In genomic region chr17:67659028-67659427, GRCh38 we compare ENCODE assay signal across 14 cellular contexts.
"Had no signal": no experiment of that assay in that cellular context is flagged by ENCODE, and none has a peak within 500 bp of the region (broad histone marks: within the 10 kb centered on the region; RNA-seq: fewer than 3 reads in every experiment).

No MANE protein-coding gene starts in this region.

- H3K27ac Mint-ChIP-seq: activated CD4-positive, alpha-beta memory T cell treated with anti-CD3 and anti-CD28 coated beads for 36 hours; activated naive CD4-positive, alpha-beta T cell treated with anti-CD3 and anti-CD28 coated beads, Interleukin-2, amount 10 ng/mL, durations not matched to agents 7 days and 5 days; activated T-helper 2 cell treated with anti-CD3 and anti-CD28 coated beads, Interferon-gamma antibody, Interleukin-2, Interleukin-4, amounts not matched to agents 10 μg/mL and 5 μg/mL and 100 μg/mL, durations not matched to agents 14 hours and 24 hours and 36 hours; brain; dendritic cell treated with granulocyte-macrophage colony-stimulating factor and Interleukin-4, amounts not matched to agents 40 ng/mL and 50 ng/mL, for 4 days; mesothelial cell of epicardium; stimulated activated naive B cell treated with anti-CD40 and anti-IgM and Interleukin-4, amounts not matched to agents 10 μg/mL and 1 μg/mL and 100 μg/mL, for 72 hours had no signal

- H3K4me1 Mint-ChIP-seq: activated naive CD4-positive, alpha-beta T cell treated with anti-CD3 and anti-CD28 coated beads, Interleukin-2, amount 10 ng/mL, durations not matched to agents 7 days and 5 days; brain; mesothelial cell of epicardium had no signal

- ATAC-seq: stimulated activated naive B cell treated with anti-CD40 and anti-IgM and Interleukin-4, amounts not matched to agents 10 μg/mL and 1 μg/mL and 100 μg/mL, for 72 hours had no signal

- H3K27me3 Mint-ChIP-seq: activated CD4-positive, alpha-beta memory T cell treated with anti-CD3 and anti-CD28 coated beads for 36 hours; activated naive CD4-positive, alpha-beta T cell treated with anti-CD3 and anti-CD28 coated beads, Interleukin-2, amount 10 ng/mL, durations not matched to agents 7 days and 5 days; brain; dendritic cell treated with granulocyte-macrophage colony-stimulating factor and Interleukin-4, amounts not matched to agents 40 ng/mL and 50 ng/mL, for 4 days; stimulated activated naive B cell treated with anti-CD40 and anti-IgM and Interleukin-4, amounts not matched to agents 10 μg/mL and 1 μg/mL and 100 μg/mL, for 72 hours had no signal

- H3K4me3 Mint-ChIP-seq: activated CD4-positive, alpha-beta memory T cell treated with anti-CD3 and anti-CD28 coated beads for 36 hours; activated naive CD4-positive, alpha-beta T cell treated with anti-CD3 and anti-CD28 coated beads, Interleukin-2, amount 10 ng/mL, durations not matched to agents 7 days and 5 days; brain; dendritic cell treated with granulocyte-macrophage colony-stimulating factor and Interleukin-4, amounts not matched to agents 40 ng/mL and 50 ng/mL, for 4 days; mesothelial cell of epicardium; stimulated activated naive B cell treated with anti-CD40 and anti-IgM and Interleukin-4, amounts not matched to agents 10 μg/mL and 1 μg/mL and 100 μg/mL, for 72 hours had no signal

- DNase-seq: activated CD4-positive, alpha-beta memory T cell treated with anti-CD3 and anti-CD28 coated beads for 36 hours; activated CD8-positive, alpha-beta memory T cell treated with anti-CD3 and anti-CD28 coated beads, Interleukin-2, amount 50 U/mL, for 4 hours; activated naive CD4-positive, alpha-beta T cell treated with anti-CD3 and anti-CD28 coated beads, Interleukin-2, amount 10 ng/mL, durations not matched to agents 7 days and 5 days; amniotic stem cell; hippocampal formation; kidney glomerular epithelial cell; posterior cingulate gyrus; small intestine; stimulated activated naive B cell treated with anti-CD40 and anti-IgM and Interleukin-4, amounts not matched to agents 10 μg/mL and 1 μg/mL and 100 μg/mL, for 72 hours; T1000 had no signal
